In genomic region chr3:69731080-69731479, GRCh38 we compare ENCODE assay signal across 35 cellular contexts. TPM values are rescaled to one million over a fixed set of nuclear protein-coding genes. Genes with fewer than 3 reads are reported as not detected.
"Had no signal": no experiment of that assay in that cellular context is flagged by ENCODE, and none has a peak within 500 bp of the region (broad histone marks: within the 10 kb centered on the region; RNA-seq: fewer than 3 reads in every experiment).

No MANE protein-coding gene starts in this region.

- H3K9me3 ChIP-seq: adrenal gland, Peyer's patch, SJSA1 had no signal

- H3K27me3 ChIP-seq: adrenal gland, Peyer's patch, SJSA1 had no signal

- H3K4me1 Mint-ChIP-seq: activated B cell treated with CpG ODN at 0.5 μM for 24 hours; activated CD4-positive, alpha-beta T cell treated with anti-CD3 and anti-CD28 coated beads, Interleukin-2, amount 10 ng/mL, durations not matched to agents 24 days and 14 days; brain; central memory CD8-positive, alpha-beta T cell had no signal

- H3K9ac ChIP-seq: KMS-11 had no signal

- DNase-seq: activated B cell treated with CpG ODN at 0.5 μM for 24 hours; activated CD4-positive, alpha-beta T cell treated with anti-CD3 and anti-CD28 coated beads, Interleukin-2, amount 10 ng/mL, durations not matched to agents 24 days and 14 days; activated CD4-positive, alpha-beta T cell treated with anti-CD3 and anti-CD28 coated beads, Interleukin-2, amount 50 U/mL, for 4 hours; activated CD8-positive, alpha-beta T cell treated with anti-CD3 and anti-CD28 coated beads, Interleukin-2, amount 10 ng/mL, durations not matched to agents 7 days and 5 days; activated gamma-delta T cell; activated naive CD4-positive, alpha-beta T cell treated with anti-CD3 and anti-CD28 coated beads for 36 hours; activated T-cell treated with anti-CD3 and anti-CD28 coated beads, Interleukin-2, amount 50 U/mL, for 24 hours; adrenal gland; anterior cingulate cortex; NCI-H1092 treated with DMSO at 0.1 percent for 48 hours; NCI-H1417; NCI-H146; NCI-H187; NCI-H2029 treated with DMSO at 0.1 percent for 48 hours; NCI-H2107; NCI-H2171; NCI-H510A; NCI-H526; NCI-H748 treated with DMSO at 0.1 percent for 48 hours; NK-92 treated with Interleukin-12 subunit alpha and Interleukin-12 subunit beta, amount 100 ng/mL, for 24 hours; PC-3; Peyer's patch; RPMI8226; SHP77 treated with DMSO at 0.1 percent for 48 hours; SW 1271; T-helper 1 cell; T-helper 2 cell; T-helper 9 cell had no signal

- H3K4me1 ChIP-seq: adrenal gland, Peyer's patch, SJSA1 had no signal

- H3K4me3 ChIP-seq: adrenal gland, Peyer's patch, SJSA1 had no signal

- H3K27ac Mint-ChIP-seq: activated B cell treated with CpG ODN at 0.5 μM for 24 hours; activated CD4-positive, alpha-beta T cell treated with anti-CD3 and anti-CD28 coated beads, Interleukin-2, amount 10 ng/mL, durations not matched to agents 24 days and 14 days; activated CD8-positive, alpha-beta T cell treated with anti-CD3 and anti-CD28 coated beads, Interleukin-2, amount 10 ng/mL, durations not matched to agents 7 days and 5 days; activated naive CD4-positive, alpha-beta T cell treated with anti-CD3 and anti-CD28 coated beads for 36 hours; activated naive CD4-positive, alpha-beta T cell treated with anti-CD3 and anti-CD28 coated beads, Interleukin-2, amount 50 U/mL, for 72 hours; activated T-cell treated with anti-CD3 and anti-CD28 coated beads, Interleukin-2, amount 50 U/mL, for 24 hours; activated T-helper 2 cell treated with anti-CD3 and anti-CD28 coated beads, Interferon-gamma antibody, Interleukin-2, Interleukin-4, amounts not matched to agents 10 μg/mL and 5 μg/mL and 100 μg/mL, durations not matched to agents 14 hours and 24 hours and 36 hours; brain had no signal

- H3K36me3 Mint-ChIP-seq: activated naive CD4-positive, alpha-beta T cell treated with anti-CD3 and anti-CD28 coated beads, Interleukin-2, amount 50 U/mL, for 72 hours; brain had no signal

- H3K4me3 Mint-ChIP-seq: activated B cell treated with CpG ODN at 0.5 μM for 24 hours; activated CD4-positive, alpha-beta T cell treated with anti-CD3 and anti-CD28 coated beads, Interleukin-2, amount 10 ng/mL, durations not matched to agents 24 days and 14 days; activated CD8-positive, alpha-beta T cell treated with anti-CD3 and anti-CD28 coated beads, Interleukin-2, amount 10 ng/mL, durations not matched to agents 7 days and 5 days; activated naive CD4-positive, alpha-beta T cell treated with anti-CD3 and anti-CD28 coated beads for 36 hours; activated T-cell treated with anti-CD3 and anti-CD28 coated beads, Interleukin-2, amount 50 U/mL, for 24 hours; brain; central memory CD8-positive, alpha-beta T cell had no signal

- H3K36me3 ChIP-seq: adrenal gland, Peyer's patch, SJSA1 had no signal

- H3K9me3 Mint-ChIP-seq: activated B cell treated with CpG ODN at 0.5 μM for 24 hours; activated CD4-positive, alpha-beta T cell treated with anti-CD3 and anti-CD28 coated beads, Interleukin-2, amount 10 ng/mL, durations not matched to agents 24 days and 14 days; activated naive CD4-positive, alpha-beta T cell treated with anti-CD3 and anti-CD28 coated beads for 36 hours; activated naive CD4-positive, alpha-beta T cell treated with anti-CD3 and anti-CD28 coated beads, Interleukin-2, amount 50 U/mL, for 72 hours; activated T-cell treated with anti-CD3 and anti-CD28 coated beads, Interleukin-2, amount 50 U/mL, for 24 hours; activated T-helper 2 cell treated with anti-CD3 and anti-CD28 coated beads, Interferon-gamma antibody, Interleukin-2, Interleukin-4, amounts not matched to agents 10 μg/mL and 5 μg/mL and 100 μg/mL, durations not matched to agents 14 hours and 24 hours and 36 hours; brain had no signal

- ATAC-seq: activated CD8-positive, alpha-beta T cell treated with anti-CD3 and anti-CD28 coated beads, Interleukin-2, amount 10 ng/mL, durations not matched to agents 7 days and 5 days; activated naive CD4-positive, alpha-beta T cell treated with anti-CD3 and anti-CD28 coated beads, Interleukin-2, amount 50 U/mL, for 72 hours; PC-3 had no signal

- H3K27ac ChIP-seq: adrenal gland, KMS-11, Peyer's patch, SJSA1, VCaP had no signal

- H3K4me2 ChIP-seq: KMS-11 had no signal

RNA-seq across cellular contexts. Expression of gene MITF, which starts 8.2 kb away (rescaled TPM):
- total RNA-seq: activated B cell treated with CpG ODN at 0.5 μM for 24 hours; activated CD8-positive, alpha-beta T cell treated with anti-CD3 and anti-CD28 coated beads, Interleukin-2, amount 10 ng/mL, durations not matched to agents 7 days and 5 days; activated naive CD4-positive, alpha-beta T cell treated with anti-CD3 and anti-CD28 coated beads for 36 hours had no signal
